ENCODE assay signal across 8 cellular contexts in the genomic region with DNA sequence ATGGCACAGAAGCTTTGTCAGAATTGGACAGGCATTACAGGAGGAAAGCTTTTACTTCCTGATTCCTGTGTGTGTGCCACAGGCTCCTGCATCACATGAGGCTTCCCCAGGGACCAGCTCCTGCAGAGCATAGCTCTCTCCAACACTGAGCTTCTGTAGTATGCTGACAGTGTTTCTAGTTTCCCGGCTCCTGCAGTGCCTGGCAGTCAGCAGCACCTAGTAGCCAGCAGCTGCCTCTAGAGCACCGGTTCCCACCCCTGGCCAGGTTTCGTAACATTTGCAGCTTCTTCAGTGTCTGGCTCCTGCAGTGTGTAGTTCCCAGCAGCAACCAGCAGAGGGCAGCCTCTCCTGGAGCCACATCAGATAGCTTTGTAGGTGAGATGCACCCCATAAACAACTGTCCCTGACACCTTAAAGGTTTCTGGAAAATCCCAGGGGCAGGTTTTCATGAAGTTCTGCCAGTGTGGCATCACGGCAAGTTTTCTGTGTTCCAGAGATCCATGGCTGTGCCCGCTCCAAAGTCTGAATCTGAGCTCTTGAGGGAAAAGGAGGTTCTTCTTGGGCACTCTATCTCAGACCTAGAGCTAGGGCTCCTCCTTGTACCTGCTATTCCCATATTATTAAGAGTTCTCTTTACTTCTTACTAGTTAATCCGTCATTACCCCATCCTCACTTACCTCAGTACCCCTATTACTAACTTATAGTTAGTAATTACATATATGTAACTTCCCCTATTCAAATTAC. TPM values are rescaled to one million over a fixed set of nuclear protein-coding genes. Genes with fewer than 3 reads are reported as not detected.
A peak's percentile ranks its signal among the peaks of the same experiment; 100 is the strongest.
DNase-seq lines count a peak whose midpoint lies in the region; ATAC-seq and TF ChIP-seq lines count a peak whose summit lies in the region.

No MANE protein-coding gene starts in this region.

- H3K36me3 Mint-ChIP-seq in activated naive CD8-positive, alpha-beta T cell = no peaks in the 10 kb centered on the region

- H3K4me1 Mint-ChIP-seq in activated naive CD8-positive, alpha-beta T cell (ENCODE audit: low read depth) = peaks cover 17% of the 10 kb centered on the region

- peak overlapping the region; percentile 35 for H3K4me3 Mint-ChIP-seq in activated naive CD8-positive, alpha-beta T cell

- H3K27me3 Mint-ChIP-seq in activated naive CD8-positive, alpha-beta T cell = peaks cover 1% of the 10 kb centered on the region

- H3K27me3 ChIP-seq in upper lobe of right lung = no peaks in the 10 kb centered on the region

- intact Hi-C loops in Right ventricle myocardium inferior (cut with DNase I) = no loop called here
- intact Hi-C loops in posterior vena cava (cut with DNase I) = no loop called here
- intact Hi-C loops in upper lobe of right lung (cut with DNase I) = no loop called here

- no peaks in the 10 kb centered on the region for H3K36me3 ChIP-seq in upper lobe of right lung

- no peak overlapping the region for H3K27ac Mint-ChIP-seq in activated naive CD8-positive, alpha-beta T cell

- no peaks in the 10 kb centered on the region for H3K9me3 Mint-ChIP-seq in activated naive CD8-positive, alpha-beta T cell (ENCODE audit: low read depth)

- H3K4me1 ChIP-seq in upper lobe of right lung = peaks cover 9% of the 10 kb centered on the region

- H3K9me3 ChIP-seq in upper lobe of right lung = no peaks in the 10 kb centered on the region

- peak; percentile 48 for DNase-seq in HFF-Myc (ENCODE audit: extremely low read depth, low read depth)
- peak; percentile 80 for DNase-seq in MV-4-11 (lab: John Stamatoyannopoulos, UW)
- peak; percentile 85 for DNase-seq in SK-N-DZ (ENCODE audit: low spot score)
- peak; percentile 90 for DNase-seq in Right ventricle myocardium inferior (ENCODE audit: missing footprints)
- peak; percentile 94 for DNase-seq in posterior vena cava (ENCODE audit: low spot score)
- peak; percentile 90 for DNase-seq in upper lobe of right lung

- peak overlapping the region; percentile 26 for H3K27ac ChIP-seq in upper lobe of right lung

- no peak overlapping the region for H3K4me3 ChIP-seq in HFF-Myc (replicated peaks; ENCODE audit: low read depth, low read length)
- H3K4me3 ChIP-seq in upper lobe of right lung = peak overlapping the region; percentile 17

- ATAC-seq in Right ventricle myocardium inferior (peak; percentile 87), upper lobe of right lung (peak; percentile 99)

- peak; percentile 86 for TF ChIP-seq CTCF in GM12801 (IDR thresholded peaks at IDR 0.05; ENCODE audit: extremely low read depth, insufficient read length)
- TF ChIP-seq CTCF in HFF-Myc (IDR thresholded peaks at IDR 0.05; ENCODE audit: low read depth, low read length, missing control alignments) = peak; percentile 100
- TF ChIP-seq CTCF in upper lobe of right lung (IDR thresholded peaks at IDR 0.05) = peak; percentile 100

RNA-seq across cellular contexts. Expression of a gene that starts 5.7 kb away (rescaled TPM):
- 316 and 673 TPM in 2 replicates for polyA plus RNA-seq in SK-N-DZ (2014; cell fraction: cytosol; rRNA removed)
- 282 and 334 TPM in 2 replicates for polyA plus RNA-seq in SK-N-DZ (2014; cell fraction: nucleus; rRNA removed)
- total RNA-seq in Right ventricle myocardium inferior (44.2 TPM), posterior vena cava (10 to 100 TPM; 84.5 to 98.2 TPM), upper lobe of right lung (92.7 TPM)
